In the genomic region with DNA sequence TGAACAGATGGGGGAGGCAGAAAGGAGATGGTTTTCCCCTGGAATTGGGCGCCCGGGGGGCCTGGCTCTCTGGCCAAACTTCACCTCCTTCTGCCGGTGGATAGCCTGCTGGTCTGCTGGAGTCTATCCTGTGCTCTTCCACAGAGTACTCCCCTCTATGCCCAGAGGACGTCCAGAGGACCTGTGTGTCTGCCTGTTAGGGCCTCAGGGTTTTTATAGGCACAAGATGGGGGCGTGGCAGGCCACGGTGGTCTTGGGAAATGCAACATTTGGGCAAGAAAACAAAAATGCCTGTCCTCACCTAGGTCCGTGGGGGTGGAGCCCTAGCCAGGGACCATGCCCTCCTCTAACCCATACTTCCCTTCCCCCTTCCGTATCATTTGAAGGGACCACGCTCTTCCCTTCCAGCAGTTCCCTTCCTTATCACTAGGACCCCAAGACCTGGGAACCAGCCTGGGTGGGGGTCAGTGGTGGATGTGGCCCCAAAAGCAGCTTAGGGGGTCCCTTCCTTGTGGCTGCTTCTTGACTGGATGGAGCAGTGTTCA, we compare ENCODE assay signal across 1 cellular context.
TF ChIP-seq lines count a peak whose summit lies in the region.

No MANE protein-coding gene starts in this region.

TF ChIP-seq in HepG2, 621 proteins besides CTCF, POLR2A, EP300 and RAD21 (continued from another document and continues in another):
- TF ChIP-seq, protein P1, sequence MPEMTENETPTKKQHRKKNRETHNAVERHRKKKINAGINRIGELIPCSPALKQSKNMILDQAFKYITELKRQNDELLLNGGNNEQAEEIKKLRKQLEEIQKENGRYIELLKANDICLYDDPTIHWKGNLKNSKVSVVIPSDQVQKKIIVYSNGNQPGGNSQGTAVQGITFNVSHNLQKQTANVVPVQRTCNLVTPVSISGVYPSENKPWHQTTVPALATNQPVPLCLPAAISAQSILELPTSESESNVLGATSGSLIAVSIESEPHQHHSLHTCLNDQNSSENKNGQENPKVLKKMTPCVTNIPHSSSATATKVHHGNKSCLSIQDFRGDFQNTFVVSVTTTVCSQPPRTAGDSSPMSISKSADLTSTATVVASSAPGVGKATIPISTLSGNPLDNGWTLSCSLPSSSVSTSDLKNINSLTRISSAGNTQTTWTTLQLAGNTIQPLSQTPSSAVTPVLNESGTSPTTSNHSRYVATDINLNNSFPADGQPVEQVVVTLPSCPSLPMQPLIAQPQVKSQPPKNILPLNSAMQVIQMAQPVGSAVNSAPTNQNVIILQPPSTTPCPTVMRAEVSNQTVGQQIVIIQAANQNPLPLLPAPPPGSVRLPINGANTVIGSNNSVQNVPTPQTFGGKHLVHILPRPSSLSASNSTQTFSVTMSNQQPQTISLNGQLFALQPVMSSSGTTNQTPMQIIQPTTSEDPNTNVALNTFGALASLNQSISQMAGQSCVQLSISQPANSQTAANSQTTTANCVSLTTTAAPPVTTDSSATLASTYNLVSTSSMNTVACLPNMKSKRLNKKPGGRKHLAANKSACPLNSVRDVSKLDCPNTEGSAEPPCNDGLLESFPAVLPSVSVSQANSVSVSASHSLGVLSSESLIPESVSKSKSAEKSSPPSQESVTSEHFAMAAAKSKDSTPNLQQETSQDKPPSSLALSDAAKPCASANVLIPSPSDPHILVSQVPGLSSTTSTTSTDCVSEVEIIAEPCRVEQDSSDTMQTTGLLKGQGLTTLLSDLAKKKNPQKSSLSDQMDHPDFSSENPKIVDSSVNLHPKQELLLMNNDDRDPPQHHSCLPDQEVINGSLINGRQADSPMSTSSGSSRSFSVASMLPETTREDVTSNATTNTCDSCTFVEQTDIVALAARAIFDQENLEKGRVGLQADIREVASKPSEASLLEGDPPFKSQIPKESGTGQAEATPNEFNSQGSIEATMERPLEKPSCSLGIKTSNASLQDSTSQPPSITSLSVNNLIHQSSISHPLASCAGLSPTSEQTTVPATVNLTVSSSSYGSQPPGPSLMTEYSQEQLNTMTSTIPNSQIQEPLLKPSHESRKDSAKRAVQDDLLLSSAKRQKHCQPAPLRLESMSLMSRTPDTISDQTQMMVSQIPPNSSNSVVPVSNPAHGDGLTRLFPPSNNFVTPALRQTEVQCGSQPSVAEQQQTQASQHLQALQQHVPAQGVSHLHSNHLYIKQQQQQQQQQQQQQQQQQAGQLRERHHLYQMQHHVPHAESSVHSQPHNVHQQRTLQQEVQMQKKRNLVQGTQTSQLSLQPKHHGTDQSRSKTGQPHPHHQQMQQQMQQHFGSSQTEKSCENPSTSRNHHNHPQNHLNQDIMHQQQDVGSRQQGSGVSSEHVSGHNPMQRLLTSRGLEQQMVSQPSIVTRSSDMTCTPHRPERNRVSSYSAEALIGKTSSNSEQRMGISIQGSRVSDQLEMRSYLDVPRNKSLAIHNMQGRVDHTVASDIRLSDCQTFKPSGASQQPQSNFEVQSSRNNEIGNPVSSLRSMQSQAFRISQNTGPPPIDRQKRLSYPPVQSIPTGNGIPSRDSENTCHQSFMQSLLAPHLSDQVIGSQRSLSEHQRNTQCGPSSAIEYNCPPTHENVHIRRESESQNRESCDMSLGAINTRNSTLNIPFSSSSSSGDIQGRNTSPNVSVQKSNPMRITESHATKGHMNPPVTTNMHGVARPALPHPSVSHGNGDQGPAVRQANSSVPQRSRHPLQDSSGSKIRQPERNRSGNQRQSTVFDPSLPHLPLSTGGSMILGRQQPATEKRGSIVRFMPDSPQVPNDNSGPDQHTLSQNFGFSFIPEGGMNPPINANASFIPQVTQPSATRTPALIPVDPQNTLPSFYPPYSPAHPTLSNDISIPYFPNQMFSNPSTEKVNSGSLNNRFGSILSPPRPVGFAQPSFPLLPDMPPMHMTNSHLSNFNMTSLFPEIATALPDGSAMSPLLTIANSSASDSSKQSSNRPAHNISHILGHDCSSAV (CRISPR knock-in tag; IDR thresholded peaks at IDR 0.05; ENCODE audit: borderline replicate concordance) = 0 out of 2 replicates have a peak, but pooled peaks have one; percentile 42
- TF ChIP-seq, protein P2, sequence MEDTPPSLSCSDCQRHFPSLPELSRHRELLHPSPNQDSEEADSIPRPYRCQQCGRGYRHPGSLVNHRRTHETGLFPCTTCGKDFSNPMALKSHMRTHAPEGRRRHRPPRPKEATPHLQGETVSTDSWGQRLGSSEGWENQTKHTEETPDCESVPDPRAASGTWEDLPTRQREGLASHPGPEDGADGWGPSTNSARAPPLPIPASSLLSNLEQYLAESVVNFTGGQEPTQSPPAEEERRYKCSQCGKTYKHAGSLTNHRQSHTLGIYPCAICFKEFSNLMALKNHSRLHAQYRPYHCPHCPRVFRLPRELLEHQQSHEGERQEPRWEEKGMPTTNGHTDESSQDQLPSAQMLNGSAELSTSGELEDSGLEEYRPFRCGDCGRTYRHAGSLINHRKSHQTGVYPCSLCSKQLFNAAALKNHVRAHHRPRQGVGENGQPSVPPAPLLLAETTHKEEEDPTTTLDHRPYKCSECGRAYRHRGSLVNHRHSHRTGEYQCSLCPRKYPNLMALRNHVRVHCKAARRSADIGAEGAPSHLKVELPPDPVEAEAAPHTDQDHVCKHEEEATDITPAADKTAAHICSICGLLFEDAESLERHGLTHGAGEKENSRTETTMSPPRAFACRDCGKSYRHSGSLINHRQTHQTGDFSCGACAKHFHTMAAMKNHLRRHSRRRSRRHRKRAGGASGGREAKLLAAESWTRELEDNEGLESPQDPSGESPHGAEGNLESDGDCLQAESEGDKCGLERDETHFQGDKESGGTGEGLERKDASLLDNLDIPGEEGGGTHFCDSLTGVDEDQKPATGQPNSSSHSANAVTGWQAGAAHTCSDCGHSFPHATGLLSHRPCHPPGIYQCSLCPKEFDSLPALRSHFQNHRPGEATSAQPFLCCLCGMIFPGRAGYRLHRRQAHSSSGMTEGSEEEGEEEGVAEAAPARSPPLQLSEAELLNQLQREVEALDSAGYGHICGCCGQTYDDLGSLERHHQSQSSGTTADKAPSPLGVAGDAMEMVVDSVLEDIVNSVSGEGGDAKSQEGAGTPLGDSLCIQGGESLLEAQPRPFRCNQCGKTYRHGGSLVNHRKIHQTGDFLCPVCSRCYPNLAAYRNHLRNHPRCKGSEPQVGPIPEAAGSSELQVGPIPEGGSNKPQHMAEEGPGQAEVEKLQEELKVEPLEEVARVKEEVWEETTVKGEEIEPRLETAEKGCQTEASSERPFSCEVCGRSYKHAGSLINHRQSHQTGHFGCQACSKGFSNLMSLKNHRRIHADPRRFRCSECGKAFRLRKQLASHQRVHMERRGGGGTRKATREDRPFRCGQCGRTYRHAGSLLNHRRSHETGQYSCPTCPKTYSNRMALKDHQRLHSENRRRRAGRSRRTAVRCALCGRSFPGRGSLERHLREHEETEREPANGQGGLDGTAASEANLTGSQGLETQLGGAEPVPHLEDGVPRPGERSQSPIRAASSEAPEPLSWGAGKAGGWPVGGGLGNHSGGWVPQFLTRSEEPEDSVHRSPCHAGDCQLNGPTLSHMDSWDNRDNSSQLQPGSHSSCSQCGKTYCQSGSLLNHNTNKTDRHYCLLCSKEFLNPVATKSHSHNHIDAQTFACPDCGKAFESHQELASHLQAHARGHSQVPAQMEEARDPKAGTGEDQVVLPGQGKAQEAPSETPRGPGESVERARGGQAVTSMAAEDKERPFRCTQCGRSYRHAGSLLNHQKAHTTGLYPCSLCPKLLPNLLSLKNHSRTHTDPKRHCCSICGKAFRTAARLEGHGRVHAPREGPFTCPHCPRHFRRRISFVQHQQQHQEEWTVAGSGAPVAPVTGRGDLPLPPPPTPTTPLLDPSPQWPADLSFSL (CRISPR knock-in tag; IDR thresholded peaks at IDR 0.05) = no peak
- TF ChIP-seq ATRX (CRISPR knock-in tag; IDR thresholded peaks at IDR 0.05; ENCODE audit: borderline replicate concordance) (no peak), ZNF597 (CRISPR knock-in tag; IDR thresholded peaks at IDR 0.05) (no peak), SMAD9 (CRISPR knock-in tag; IDR thresholded peaks at IDR 0.05) (peak; percentile 79; the same call in 1 of the 2 replicates), ZNF281 (CRISPR knock-in tag; IDR thresholded peaks at IDR 0.05; ENCODE audit: borderline replicate concordance) (peak; percentile 59), ZBTB1 (CRISPR knock-in tag; IDR thresholded peaks at IDR 0.05; ENCODE audit: borderline replicate concordance) (peak; percentile 11; the same call in 1 of the 2 replicates), HDAC6 (IDR thresholded peaks at IDR 0.05; ENCODE audit: low read depth, low read length) (no peak), IRX3 (CRISPR knock-in tag; IDR thresholded peaks at IDR 0.05; ENCODE audit: borderline replicate concordance, low read depth) (no peak), ZNF280B (CRISPR knock-in tag; IDR thresholded peaks at IDR 0.05; ENCODE audit: borderline replicate concordance) (0 out of 2 replicates have a peak, but pooled peaks have one; percentile 28), ZNF33B (CRISPR knock-in tag; IDR thresholded peaks at IDR 0.05) (0 out of 2 replicates have a peak, but pooled peaks have one; percentile 83), MEF2D (CRISPR knock-in tag; IDR thresholded peaks at IDR 0.05) (peak; percentile 62), ZNF337 (CRISPR knock-in tag; IDR thresholded peaks at IDR 0.05; ENCODE audit: borderline replicate concordance, low read depth) (no peak), SP1 (IDR thresholded peaks at IDR 0.05) (no peak), SP1 (CRISPR knock-in tag; IDR thresholded peaks at IDR 0.05) (peak; percentile 43; the same call in 1 of the 2 replicates), ZNF296 (CRISPR knock-in tag; conservative IDR thresholded peaks at IDR 0.05) (peak; percentile 58; the same call in 1 of the 2 replicates), SIN3A (IDR thresholded peaks at IDR 0.05; ENCODE audit: borderline replicate concordance, low read depth, low read length) (peak; percentile 12; the same call in 1 of the 2 replicates), ZFP41 (CRISPR knock-in tag; IDR thresholded peaks at IDR 0.05; ENCODE audit: borderline replicate concordance) (no peak), HES4 (CRISPR knock-in tag; IDR thresholded peaks at IDR 0.05; ENCODE audit: borderline replicate concordance) (0 out of 2 replicates have a peak, but pooled peaks have one; percentile 49), ZNF558 (CRISPR knock-in tag; IDR thresholded peaks at IDR 0.05; ENCODE audit: borderline replicate concordance) (peak; percentile 68; the same call in 1 of the 2 replicates), FLYWCH1 (CRISPR knock-in tag; IDR thresholded peaks at IDR 0.05) (no peak)
- TF ChIP-seq, protein P3, sequence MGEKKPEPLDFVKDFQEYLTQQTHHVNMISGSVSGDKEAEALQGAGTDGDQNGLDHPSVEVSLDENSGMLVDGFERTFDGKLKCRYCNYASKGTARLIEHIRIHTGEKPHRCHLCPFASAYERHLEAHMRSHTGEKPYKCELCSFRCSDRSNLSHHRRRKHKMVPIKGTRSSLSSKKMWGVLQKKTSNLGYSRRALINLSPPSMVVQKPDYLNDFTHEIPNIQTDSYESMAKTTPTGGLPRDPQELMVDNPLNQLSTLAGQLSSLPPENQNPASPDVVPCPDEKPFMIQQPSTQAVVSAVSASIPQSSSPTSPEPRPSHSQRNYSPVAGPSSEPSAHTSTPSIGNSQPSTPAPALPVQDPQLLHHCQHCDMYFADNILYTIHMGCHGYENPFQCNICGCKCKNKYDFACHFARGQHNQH (CRISPR knock-in tag; IDR thresholded peaks at IDR 0.05) = no peak
- TF ChIP-seq, protein P4, sequence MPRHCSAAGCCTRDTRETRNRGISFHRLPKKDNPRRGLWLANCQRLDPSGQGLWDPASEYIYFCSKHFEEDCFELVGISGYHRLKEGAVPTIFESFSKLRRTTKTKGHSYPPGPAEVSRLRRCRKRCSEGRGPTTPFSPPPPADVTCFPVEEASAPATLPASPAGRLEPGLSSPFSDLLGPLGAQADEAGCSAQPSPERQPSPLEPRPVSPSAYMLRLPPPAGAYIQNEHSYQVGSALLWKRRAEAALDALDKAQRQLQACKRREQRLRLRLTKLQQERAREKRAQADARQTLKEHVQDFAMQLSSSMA (CRISPR knock-in tag; IDR thresholded peaks at IDR 0.05) = 0 out of 2 replicates have a peak, but pooled peaks have one; percentile 45
- TF ChIP-seq, protein P5, sequence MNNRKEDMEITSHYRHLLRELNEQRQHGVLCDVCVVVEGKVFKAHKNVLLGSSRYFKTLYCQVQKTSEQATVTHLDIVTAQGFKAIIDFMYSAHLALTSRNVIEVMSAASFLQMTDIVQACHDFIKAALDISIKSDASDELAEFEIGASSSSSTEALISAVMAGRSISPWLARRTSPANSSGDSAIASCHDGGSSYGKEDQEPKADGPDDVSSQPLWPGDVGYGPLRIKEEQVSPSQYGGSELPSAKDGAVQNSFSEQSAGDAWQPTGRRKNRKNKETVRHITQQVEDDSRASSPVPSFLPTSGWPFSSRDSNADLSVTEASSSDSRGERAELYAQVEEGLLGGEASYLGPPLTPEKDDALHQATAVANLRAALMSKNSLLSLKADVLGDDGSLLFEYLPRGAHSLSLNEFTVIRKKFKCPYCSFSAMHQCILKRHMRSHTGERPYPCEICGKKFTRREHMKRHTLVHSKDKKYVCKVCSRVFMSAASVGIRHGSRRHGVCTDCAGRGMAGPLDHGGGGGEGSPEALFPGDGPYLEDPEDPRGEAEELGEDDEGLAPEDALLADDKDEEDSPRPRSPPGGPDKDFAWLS (CRISPR knock-in tag; IDR thresholded peaks at IDR 0.05; ENCODE audit: borderline replicate concordance) = no peak
